Comparison of ENCODE assay signal across 9 cellular contexts in genomic region chr16:68257251-68257905, GRCh38. TPM values are rescaled to one million over a fixed set of nuclear protein-coding genes. Genes with fewer than 3 reads are reported as not detected.
DNase-seq lines count a peak whose midpoint lies in the region; ATAC-seq and TF ChIP-seq lines count a peak whose summit lies in the region.
"Had no signal": no experiment of that assay in that cellular context is flagged by ENCODE, and none has a peak within 500 bp of the region (broad histone marks: within the 10 kb centered on the region; RNA-seq: fewer than 3 reads in every experiment).

No MANE protein-coding gene starts in this region.

- H3K27me3 ChIP-seq in PC-9 (ENCODE audit: insufficient read depth, low read depth): no peaks in the 10 kb centered on the region

- peak; percentile 55 for DNase-seq in DMS 273 (lab: John Stamatoyannopoulos, UW; ENCODE audit: unreplicated experiment)
- DNase-seq in DMS 273 treated with DMSO at 0.1 percent for 48 hours (lab: John Stamatoyannopoulos, UW): no peak
- peak; percentile 46 to 74 for DNase-seq in PC-9
- DNase-seq in activated CD8-positive, alpha-beta memory T cell treated with anti-CD3 and anti-CD28 coated beads for 24 hours: no peak
- no peak for DNase-seq in activated naive CD8-positive, alpha-beta T cell treated with anti-CD3 and anti-CD28 coated beads, Interleukin-2, amount 50 U/mL, for 24 hours

- 91 to 97% methylated on average over 5 to 6 of the region's 6 CpGs for WGBS in mesodermal cell (ENCODE audit: insufficient coverage in 2 of 2), 2 experiments

- no peak overlapping the region for H3K4me3 Mint-ChIP-seq in activated naive CD8-positive, alpha-beta T cell treated with anti-CD3 and anti-CD28 coated beads, Interleukin-2, amount 50 U/mL, for 24 hours

- POLR2A ChIA-PET in PC-9 (lab: Charles Lee; ENCODE audit: unreplicated experiment): interaction anchor here (0.6 kb wide), 1 partner anchor 129 kb away, joined by 7 read pairs; no protein-coding TSS in a partner anchor

- no peaks in the 10 kb centered on the region for H3K9me2 ChIP-seq in PC-9 (ENCODE audit: insufficient read depth)

- H3K27me3 Mint-ChIP-seq in activated naive CD8-positive, alpha-beta T cell treated with anti-CD3 and anti-CD28 coated beads, Interleukin-2, amount 50 U/mL, for 24 hours: no peaks in the 10 kb centered on the region

- H3K4me1 ChIP-seq in PC-9 (replicated peaks; ENCODE audit: insufficient read depth) (peaks cover 25% of the 10 kb centered on the region), mesodermal cell (ENCODE audit: control insufficient read depth, insufficient read depth, low read length, poor library complexity, severe bottlenecking) (peaks cover 9% of the 10 kb centered on the region)

- no peaks in the 10 kb centered on the region for H3K9me3 Mint-ChIP-seq in activated naive CD8-positive, alpha-beta T cell treated with anti-CD3 and anti-CD28 coated beads, Interleukin-2, amount 50 U/mL, for 24 hours

- H4K20me1 ChIP-seq in PC-9 (ENCODE audit: insufficient read depth): no peaks in the 10 kb centered on the region

- peaks cover 3% of the 10 kb centered on the region for H3K36me3 Mint-ChIP-seq in activated naive CD8-positive, alpha-beta T cell treated with anti-CD3 and anti-CD28 coated beads, Interleukin-2, amount 50 U/mL, for 24 hours (ENCODE audit: low read depth)

- CTCF ChIA-PET in PC-9 (lab: Charles Lee): interaction anchor here (0.5 to 1.2 kb wide), 5 partner anchors 12 to 183 kb away, joined by 3 to 5 read pairs (median 3); no protein-coding TSS in a partner anchor

- ATAC-seq in HG02852 (IDR thresholded peaks at IDR 0.05; ENCODE audit: unreplicated experiment): peak; percentile 69
- no peak for ATAC-seq in HG03439 (IDR thresholded peaks at IDR 0.05; ENCODE audit: unreplicated experiment)
- no peak for ATAC-seq in activated naive CD8-positive, alpha-beta T cell treated with anti-CD3 and anti-CD28 coated beads, Interleukin-2, amount 50 U/mL, for 24 hours

- no peaks in the 10 kb centered on the region for H3K9me3 ChIP-seq in PC-9 (ENCODE audit: insufficient read depth, low read depth)
- no peaks in the 10 kb centered on the region for H3K9me3 ChIP-seq in mesodermal cell (ENCODE audit: control insufficient read depth, low read length)

- H3K27ac ChIP-seq in PC-9 (peak overlapping the region; percentile 73), mesodermal cell (ENCODE audit: low read depth, low read length, severe bottlenecking) (peak overlapping the region; percentile 74)
- H3K27ac ChIP-seq: 22Rv1 had no signal

- intact Hi-C loops in PC-9 (cut with micrococcal nuclease; ENCODE audit: unreplicated experiment): no loop called here

- H3K36me3 ChIP-seq in PC-9 (ENCODE audit: low read depth): no peaks in the 10 kb centered on the region
- peaks cover 19% of the 10 kb centered on the region for H3K36me3 ChIP-seq in mesodermal cell (ENCODE audit: control insufficient read depth, insufficient read depth, low read length)

- H3F3A ChIP-seq in PC-9 (ENCODE audit: insufficient read depth, low read depth): peaks cover 28% of the 10 kb centered on the region

- no TSS peak for BruUV-seq in PC-9 (replicated peaks; lab: Mats Ljungman, UMichigan)

- H3K4me3 ChIP-seq in PC-9: no peak overlapping the region
- H3K4me3 ChIP-seq in mesodermal cell (ENCODE audit: extremely low read depth, insufficient read depth, low read length, poor library complexity, severe bottlenecking): no peak overlapping the region

- no peak overlapping the region for H3K27ac Mint-ChIP-seq in activated naive CD8-positive, alpha-beta T cell treated with anti-CD3 and anti-CD28 coated beads, Interleukin-2, amount 50 U/mL, for 24 hours

- H3K4me1 Mint-ChIP-seq in activated naive CD8-positive, alpha-beta T cell treated with anti-CD3 and anti-CD28 coated beads, Interleukin-2, amount 50 U/mL, for 24 hours: peaks cover 11% of the 10 kb centered on the region

- peak overlapping the region; percentile 58 for H3K4me2 ChIP-seq in PC-9

- TF ChIP-seq CTCF in PC-9 (conservative IDR thresholded peaks at IDR 0.05): no peak

- H3K79me2 ChIP-seq in PC-9 (ENCODE audit: low read depth): no peaks in the 10 kb centered on the region

- H2AFZ ChIP-seq in PC-9: no peak overlapping the region; the same call in 1 of the 2 replicates

RNA-seq across cellular contexts. Expression of gene SLC7A6, which starts 6.9 kb away (rescaled TPM):
- 28.6 and 44.7 TPM in 2 replicates for total RNA-seq in PC-9 (2021)
- polyA plus RNA-seq in mesodermal cell (2013, experiment 1 of 2): 19.0 TPM
- polyA plus RNA-seq in mesodermal cell (2013, experiment 2 of 2): 16.9 TPM

RNA-seq across cellular contexts. Expression of gene PLA2G15, which starts 12.2 kb away (rescaled TPM):
- 13.4 and 14.0 TPM in 2 replicates for total RNA-seq in PC-9 (2021)
- polyA plus RNA-seq in mesodermal cell (2013, experiment 1 of 2): 13.2 TPM
- polyA plus RNA-seq in mesodermal cell (2013, experiment 2 of 2): 11.7 TPM

RNA-seq across cellular contexts. Expression of gene ESRP2, which starts 21.5 kb away (rescaled TPM):
- total RNA-seq in PC-9 (2021): 36.4 and 45.0 TPM in 2 replicates
- polyA plus RNA-seq in mesodermal cell (2013, experiment 1 of 2): 0.88 TPM
- polyA plus RNA-seq in mesodermal cell (2013, experiment 2 of 2): 0.46 TPM

RNA-seq across cellular contexts. Expression of gene SLC7A6OS, which starts 53.4 kb away (rescaled TPM):
- total RNA-seq in PC-9 (2021): 14.2 and 17.2 TPM in 2 replicates
- polyA plus RNA-seq in mesodermal cell (2013, experiment 1 of 2): 14.6 TPM
- polyA plus RNA-seq in mesodermal cell (2013, experiment 2 of 2): 12.3 TPM

RNA-seq across cellular contexts. Expression of gene PRMT7, which starts 53.4 kb away (rescaled TPM):
- 47.5 and 65.7 TPM in 2 replicates for total RNA-seq in PC-9 (2021)
- polyA plus RNA-seq in mesodermal cell (2013, experiment 1 of 2): 29.7 TPM
- polyA plus RNA-seq in mesodermal cell (2013, experiment 2 of 2): 29.3 TPM

Comparison
In these comparisons a context has a peak if more than half of its experiments do, and no peak if none do; other contexts are left out.
1. DNase-seq: peak in DMS 273 (single experiment) and PC-9 (2 of 2); none in DMS 273 treated with DMSO at 0.1 percent for 48 hours (single experiment), activated CD8-positive, alpha-beta memory T cell treated with anti-CD3 and anti-CD28 coated beads for 24 hours (single experiment) and activated naive CD8-positive, alpha-beta T cell treated with anti-CD3 and anti-CD28 coated beads, Interleukin-2, amount 50 U/mL, for 24 hours (single experiment).